Comparison of ENCODE assay signal across 8 cellular contexts in the genomic region with DNA sequence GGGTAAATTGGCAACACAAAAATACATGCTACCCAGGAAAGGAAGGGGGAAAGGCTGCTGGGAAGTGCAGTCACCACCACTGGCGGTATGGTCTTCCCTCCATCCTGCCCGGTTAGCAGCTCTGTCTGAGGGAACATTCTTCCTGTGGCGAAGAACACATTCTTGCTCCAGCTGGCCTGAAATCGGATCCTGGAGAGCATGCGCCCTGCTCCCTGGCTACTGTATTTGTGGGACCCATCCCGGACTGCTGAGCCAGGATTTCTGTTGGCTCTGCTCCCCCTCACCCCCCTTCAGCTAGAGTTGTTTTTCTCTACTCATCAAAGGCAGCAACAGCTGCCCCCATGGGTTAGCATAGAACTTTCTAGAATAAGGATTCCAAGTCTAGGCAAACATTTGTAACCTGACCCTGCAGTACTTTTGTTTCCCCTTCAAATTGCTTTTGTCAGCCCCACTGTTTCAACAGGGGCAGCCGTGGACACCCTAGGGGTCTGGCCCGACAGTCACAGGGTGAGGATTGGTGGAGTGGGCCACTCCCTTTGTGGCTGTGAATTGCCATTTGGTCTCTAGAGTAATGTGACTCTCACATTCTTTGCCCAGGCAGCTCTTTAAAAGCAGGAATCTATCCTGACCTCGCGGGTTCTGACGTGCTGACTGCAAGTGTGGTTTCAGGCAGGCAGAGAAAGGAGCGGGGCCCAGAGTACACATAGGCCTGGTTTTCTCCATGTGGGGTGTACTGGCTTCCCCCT.
A peak's percentile ranks its signal among the peaks of the same experiment; 100 is the strongest.
DNase-seq lines count a peak whose midpoint lies in the region; ATAC-seq and TF ChIP-seq lines count a peak whose summit lies in the region.

No MANE protein-coding gene starts in this region.

- intact Hi-C loops in upper lobe of right lung (cut with DNase I), result no loop called here

- H3K36me3 ChIP-seq in upper lobe of right lung, result no peaks in the 10 kb centered on the region

- ATAC-seq in upper lobe of right lung (peak; percentile 73), GM19328 (IDR thresholded peaks at IDR 0.05; ENCODE audit: unreplicated experiment) (no peak), HG03378 (IDR thresholded peaks at IDR 0.05; ENCODE audit: unreplicated experiment) (no peak)

- H3K4me3 ChIP-seq in HL-60 (replicated peaks; ENCODE audit: insufficient read depth, low read length) (no peak overlapping the region), upper lobe of right lung (peak overlapping the region; percentile 38)

- H3K27me3 ChIP-seq in HL-60 (ENCODE audit: insufficient read depth, poor library complexity, severe bottlenecking) (no peaks in the 10 kb centered on the region), upper lobe of right lung (no peaks in the 10 kb centered on the region)

- TF ChIP-seq CTCF in HL-60 (IDR thresholded peaks at IDR 0.05; ENCODE audit: insufficient read depth, low read length), result no peak
- no peak for TF ChIP-seq CTCF in upper lobe of right lung (IDR thresholded peaks at IDR 0.05)

- peak; percentile 41 for DNase-seq in GDM1 (lab: John Stamatoyannopoulos, UW)
- peak in 1 of 2 experiments; percentile 40 for DNase-seq in HL-60 (ENCODE audit: low read depth in 1 of 2, low spot score in 1 of 2)
- DNase-seq in T1000 (lab: John Stamatoyannopoulos, UW), result peak; percentile 12
- DNase-seq in epithelial cell of prostate (ENCODE audit: low read depth, low spot score), result no peak
- peak; percentile 80 for DNase-seq in mucosa of gallbladder (ENCODE audit: low spot score)
- DNase-seq in upper lobe of right lung, result peak; percentile 67

- H3K9me3 ChIP-seq in upper lobe of right lung, result no peaks in the 10 kb centered on the region

- H3K4me1 ChIP-seq in upper lobe of right lung, result peaks cover 46% of the 10 kb centered on the region

- H3K27ac ChIP-seq in HL-60 (replicated peaks) (peak overlapping the region; percentile 53), epithelial cell of prostate (peak overlapping the region; percentile 76), upper lobe of right lung (peak overlapping the region; percentile 87)
